16 cellular contexts compared by ENCODE assay signal in the genomic region with DNA sequence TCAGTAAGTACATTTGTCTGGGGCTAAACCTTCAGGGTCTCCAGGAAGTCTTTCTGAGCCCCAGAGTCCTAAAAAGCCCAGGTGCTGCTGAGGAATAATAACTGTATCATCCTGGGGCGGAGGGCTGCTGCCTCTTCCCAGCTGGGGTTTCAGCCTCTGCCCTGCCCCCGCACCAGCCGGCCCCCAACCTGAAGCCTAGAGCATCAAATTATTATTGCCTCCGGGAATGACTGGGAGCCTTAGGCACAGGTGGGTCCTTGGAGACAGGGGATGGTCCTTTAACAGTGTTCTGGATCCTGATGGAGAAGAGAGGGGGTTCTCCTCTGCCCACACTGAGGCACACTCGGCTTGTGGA.
DNase-seq lines count a peak whose midpoint lies in the region; ATAC-seq, FAIRE-seq and TF ChIP-seq lines count a peak whose summit lies in the region.
"Had no signal": no experiment of that assay in that cellular context is flagged by ENCODE, and none has a peak within 500 bp of the region (broad histone marks: within the 10 kb centered on the region; RNA-seq: fewer than 3 reads in every experiment).

No MANE protein-coding gene starts in this region.

- no peaks in the 10 kb centered on the region for H3K27me3 Mint-ChIP-seq in CD4-positive, alpha-beta T cell
- H3K27me3 Mint-ChIP-seq in natural killer cell treated with Interleukin-12 subunit alpha and Interleukin-12 subunit beta and Interleukin-15 and Interleukin-18, amount 100 ng/mL, for 72 hours: no peaks in the 10 kb centered on the region
- H3K27me3 Mint-ChIP-seq: B cell had no signal

- peak overlapping the region; percentile 44 for H3K27ac ChIP-seq in CD4-positive, alpha-beta T cell (ENCODE audit: low read depth, low read length)
- H3K27ac ChIP-seq in HUES64 (ENCODE audit: low read depth, low read length) (0 out of 2 replicates have a peak overlapping the region, but pooled peaks have one; percentile 1), adrenal gland (peak overlapping the region; percentile 32 to 87 (median 68))
- H3K27ac ChIP-seq: gastrocnemius medialis, prostate gland had no signal

- no peaks in the 10 kb centered on the region for H3K36me3 Mint-ChIP-seq in CD4-positive, alpha-beta T cell (ENCODE audit: low read depth)
- H3K36me3 Mint-ChIP-seq in natural killer cell treated with Interleukin-12 subunit alpha and Interleukin-12 subunit beta and Interleukin-15 and Interleukin-18, amount 100 ng/mL, for 72 hours: no peaks in the 10 kb centered on the region

- no peak for TF ChIP-seq CTCF in CD4-positive, alpha-beta T cell (IDR thresholded peaks at IDR 0.05)
- no peak for TF ChIP-seq CTCF in adrenal gland (IDR thresholded peaks at IDR 0.05)
- no peak for TF ChIP-seq CTCF in D721Med (IDR thresholded peaks at IDR 0.05; ENCODE audit: insufficient read depth, missing control alignments)

- TF ChIP-seq POLR2A in adrenal gland (IDR thresholded peaks at IDR 0.05): no peak

- intact Hi-C loops in CD4-positive, alpha-beta T cell (cut with DNase I, micrococcal nuclease): no loop called here
- intact Hi-C loops in adrenal gland (cut with DNase I): no loop called here

- H3K4me1 ChIP-seq in HUES64 (ENCODE audit: insufficient read depth, low read length) (peaks cover 48% of the 10 kb centered on the region), adrenal gland (replicated peaks in 1 of 2) (peaks cover 24 to 55% of the 10 kb centered on the region in 2 donors)
- H3K4me1 ChIP-seq: gastrocnemius medialis, prostate gland had no signal

- peak overlapping the region; percentile 91 for H3K27ac Mint-ChIP-seq in CD4-positive, alpha-beta T cell
- H3K27ac Mint-ChIP-seq in natural killer cell treated with Interleukin-12 subunit alpha and Interleukin-12 subunit beta and Interleukin-15 and Interleukin-18, amount 100 ng/mL, for 72 hours: peak overlapping the region; percentile 55 to 69
- H3K27ac Mint-ChIP-seq: B cell had no signal

- no peak for FAIRE-seq in D721Med (lab: Jason Lieb, UNC)
- FAIRE-seq: keratinocyte had no signal

- peak overlapping the region; percentile 12 for H3K4me3 Mint-ChIP-seq in CD4-positive, alpha-beta T cell
- H3K4me3 Mint-ChIP-seq in natural killer cell treated with Interleukin-12 subunit alpha and Interleukin-12 subunit beta and Interleukin-15 and Interleukin-18, amount 100 ng/mL, for 72 hours: peak overlapping the region; percentile 75

- H3K36me3 ChIP-seq in HUES64 (ENCODE audit: insufficient read depth, low read length) (no peaks in the 10 kb centered on the region), adrenal gland (replicated peaks in 1 of 2) (no peaks in the 10 kb centered on the region)
- H3K36me3 ChIP-seq: gastrocnemius medialis, prostate gland had no signal

- WGBS in HUES64: 81% methylated on average over 5 of the region's 5 CpGs
- WGBS in adrenal gland, 4 donors: 75 to 82% (median 78%) methylated on average over 5 of the region's 5 CpGs

- POLR2A ChIA-PET in CD4-positive, alpha-beta T cell (lab: Charles Lee): interaction anchor here (1.2 kb wide), 1 partner anchor 11 kb away, joined by 3 read pairs; no protein-coding TSS in a partner anchor

- H3K9me3 ChIP-seq in CD4-positive, alpha-beta T cell (ENCODE audit: control insufficient read depth, low read length): no peaks in the 10 kb centered on the region
- H3K9me3 ChIP-seq in HUES64 (ENCODE audit: insufficient read depth, low read depth, low read length) (no peaks in the 10 kb centered on the region), adrenal gland (replicated peaks in 1 of 3) (no peaks in the 10 kb centered on the region)
- H3K9me3 ChIP-seq: gastrocnemius medialis, prostate gland had no signal

- H3K4me3 ChIP-seq in HUES64 (ENCODE audit: low read length): no peak overlapping the region
- H3K4me3 ChIP-seq in adrenal gland: no peak overlapping the region
- H3K4me3 ChIP-seq: gastrocnemius medialis, prostate gland had no signal

- no peaks in the 10 kb centered on the region for H3K9me3 Mint-ChIP-seq in CD4-positive, alpha-beta T cell
- H3K9me3 Mint-ChIP-seq in natural killer cell treated with Interleukin-12 subunit alpha and Interleukin-12 subunit beta and Interleukin-15 and Interleukin-18, amount 100 ng/mL, for 72 hours: no peaks in the 10 kb centered on the region

- CTCF ChIA-PET in CD4-positive, alpha-beta T cell (lab: Charles Lee): no interaction called here

- no peak for DNase-seq in CD4-positive, alpha-beta T cell
- no peak for DNase-seq in adrenal gland
- no peak for DNase-seq in natural killer cell treated with Interleukin-12 subunit alpha and Interleukin-12 subunit beta and Interleukin-15 and Interleukin-18, amount 100 ng/mL, for 72 hours (ENCODE audit: low spot score)
- DNase-seq in cerebellar nuclear complex (lab: John Stamatoyannopoulos, UW): no peak
- DNase-seq in stimulated activated CD8-positive, alpha-beta memory T cell treated with anti-CD3 and anti-CD28 coated beads, Interleukin-4, amount 100 ng/mL, for 48 hours: no peak
- no peak for DNase-seq in D721Med (ENCODE audit: insufficient read length, low spot score)
- DNase-seq in amniotic stem cell (lab: John Stamatoyannopoulos, UW): no peak
- DNase-seq: gastrocnemius medialis, NCI-H2029, NCI-H774, T-helper 9 cell had no signal

- ATAC-seq in CD4-positive, alpha-beta T cell (ENCODE audit: poor library complexity): no peak
- ATAC-seq in natural killer cell treated with Interleukin-12 subunit alpha and Interleukin-12 subunit beta and Interleukin-15 and Interleukin-18, amount 100 ng/mL, for 72 hours: no peak
- ATAC-seq: gastrocnemius medialis, Right ventricle myocardium inferior had no signal

- H3K4me1 Mint-ChIP-seq in CD4-positive, alpha-beta T cell (ENCODE audit: low read depth): peaks cover 87% of the 10 kb centered on the region
- H3K4me1 Mint-ChIP-seq in natural killer cell treated with Interleukin-12 subunit alpha and Interleukin-12 subunit beta and Interleukin-15 and Interleukin-18, amount 100 ng/mL, for 72 hours (ENCODE audit: low read depth in 2 of 2): peaks cover 66 to 77% of the 10 kb centered on the region in 2 donors

- no peak overlapping the region for H3K9ac ChIP-seq in HUES64 (ENCODE audit: low read depth, low read length)

- H3K27me3 ChIP-seq in CD4-positive, alpha-beta T cell (ENCODE audit: control insufficient read depth, insufficient read depth, low read length): no peaks in the 10 kb centered on the region
- H3K27me3 ChIP-seq in HUES64 (ENCODE audit: insufficient read depth, low read length): no peaks in the 10 kb centered on the region
- H3K27me3 ChIP-seq in adrenal gland: no peaks in the 10 kb centered on the region

Comparison
In these comparisons a context has a peak if more than half of its experiments do, and no peak if none do; other contexts are left out.
1. H3K27ac ChIP-seq: peak in every context shown above with its lines; median percentile 68 in adrenal gland; 44 in CD4-positive, alpha-beta T cell; 1 in HUES64.